ENCODE assay signal across 2 cellular contexts in genomic region chr20:44930517-44931168, GRCh38.
TF ChIP-seq lines count a peak whose summit lies in the region.

No MANE protein-coding gene starts in this region.

TF ChIP-seq in HepG2, 621 proteins besides CTCF, POLR2A, EP300 and RAD21:
- TF ChIP-seq ZFX (CRISPR knock-in tag; IDR thresholded peaks at IDR 0.05; ENCODE audit: low read depth) (no peak), HNRNPK (IDR thresholded peaks at IDR 0.05; ENCODE audit: low read depth, low read length, poor library complexity, severe bottlenecking) (peak; percentile 98), ZFP41 (CRISPR knock-in tag; IDR thresholded peaks at IDR 0.05; ENCODE audit: borderline replicate concordance) (no peak), PCBP1 (IDR thresholded peaks at IDR 0.05; ENCODE audit: borderline replicate concordance, low read depth, low read length) (0 out of 2 replicates have a peak, but pooled peaks have one; percentile 56), KIAA2018 (CRISPR knock-in tag; IDR thresholded peaks at IDR 0.05; ENCODE audit: borderline replicate concordance) (no peak)

TF ChIP-seq in WTC11, 78 proteins besides CTCF, POLR2A, EP300 and RAD21:
- TF ChIP-seq TP53 (CRISPR knock-in tag; IDR thresholded peaks at IDR 0.05) (no peak), ATF3 (CRISPR knock-in tag; conservative IDR thresholded peaks at IDR 0.05) (no peak)
TF ChIP-seq in WTC11: peak in this region for 0.
